ENCODE assay signal across 1 cellular context in genomic region chr3:189360291-189360690, GRCh38.
TF ChIP-seq lines count a peak whose summit lies in the region.

No MANE protein-coding gene starts in this region.

TF ChIP-seq in SK-N-SH, 30 proteins besides CTCF, POLR2A, EP300 and RAD21:
- TF ChIP-seq, protein P1, sequence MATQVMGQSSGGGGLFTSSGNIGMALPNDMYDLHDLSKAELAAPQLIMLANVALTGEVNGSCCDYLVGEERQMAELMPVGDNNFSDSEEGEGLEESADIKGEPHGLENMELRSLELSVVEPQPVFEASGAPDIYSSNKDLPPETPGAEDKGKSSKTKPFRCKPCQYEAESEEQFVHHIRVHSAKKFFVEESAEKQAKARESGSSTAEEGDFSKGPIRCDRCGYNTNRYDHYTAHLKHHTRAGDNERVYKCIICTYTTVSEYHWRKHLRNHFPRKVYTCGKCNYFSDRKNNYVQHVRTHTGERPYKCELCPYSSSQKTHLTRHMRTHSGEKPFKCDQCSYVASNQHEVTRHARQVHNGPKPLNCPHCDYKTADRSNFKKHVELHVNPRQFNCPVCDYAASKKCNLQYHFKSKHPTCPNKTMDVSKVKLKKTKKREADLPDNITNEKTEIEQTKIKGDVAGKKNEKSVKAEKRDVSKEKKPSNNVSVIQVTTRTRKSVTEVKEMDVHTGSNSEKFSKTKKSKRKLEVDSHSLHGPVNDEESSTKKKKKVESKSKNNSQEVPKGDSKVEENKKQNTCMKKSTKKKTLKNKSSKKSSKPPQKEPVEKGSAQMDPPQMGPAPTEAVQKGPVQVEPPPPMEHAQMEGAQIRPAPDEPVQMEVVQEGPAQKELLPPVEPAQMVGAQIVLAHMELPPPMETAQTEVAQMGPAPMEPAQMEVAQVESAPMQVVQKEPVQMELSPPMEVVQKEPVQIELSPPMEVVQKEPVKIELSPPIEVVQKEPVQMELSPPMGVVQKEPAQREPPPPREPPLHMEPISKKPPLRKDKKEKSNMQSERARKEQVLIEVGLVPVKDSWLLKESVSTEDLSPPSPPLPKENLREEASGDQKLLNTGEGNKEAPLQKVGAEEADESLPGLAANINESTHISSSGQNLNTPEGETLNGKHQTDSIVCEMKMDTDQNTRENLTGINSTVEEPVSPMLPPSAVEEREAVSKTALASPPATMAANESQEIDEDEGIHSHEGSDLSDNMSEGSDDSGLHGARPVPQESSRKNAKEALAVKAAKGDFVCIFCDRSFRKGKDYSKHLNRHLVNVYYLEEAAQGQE (IDR thresholded peaks at IDR 0.05; ENCODE audit: low read depth, low read length): no peak
- TF ChIP-seq EZH2phosphoT487 (IDR thresholded peaks at IDR 0.05; ENCODE audit: borderline replicate concordance, low read depth) (no peak), NFIC (IDR thresholded peaks at IDR 0.05; ENCODE audit: borderline replicate concordance) (no peak), POLR2AphosphoS5 (IDR thresholded peaks at IDR 0.05; ENCODE audit: low read depth, low read length) (no peak), MEF2A (IDR thresholded peaks at IDR 0.05; ENCODE audit: borderline replicate concordance, low read depth) (no peak), CHD2 (IDR thresholded peaks at IDR 0.05; ENCODE audit: low read length, partially characterized antibody) (no peak), GATA2 (CRISPR knock-in tag; IDR thresholded peaks at IDR 0.05) (no peak), RCOR1 (IDR thresholded peaks at IDR 0.05; ENCODE audit: low read length) (no peak), GABPA (IDR thresholded peaks at IDR 0.05; ENCODE audit: low read depth) (no peak), USF2 (IDR thresholded peaks at IDR 0.05; ENCODE audit: borderline replicate concordance, low read depth, low read length) (no peak), IRF3 (IDR thresholded peaks at IDR 0.05; ENCODE audit: low read depth, low read length) (no peak), PBX3 (IDR thresholded peaks at IDR 0.05) (no peak), YY1 (IDR thresholded peaks at IDR 0.05; ENCODE audit: low read depth) (no peak), NRF1 (IDR thresholded peaks at IDR 0.05; ENCODE audit: low read depth, low read length) (no peak), TAF1 (IDR thresholded peaks at IDR 0.05; ENCODE audit: borderline replicate concordance, low read depth, low read length) (no peak), RXRA (IDR thresholded peaks at IDR 0.05; ENCODE audit: borderline replicate concordance, low read depth) (no peak), JUND (IDR thresholded peaks at IDR 0.05) (no peak), USF1 (IDR thresholded peaks at IDR 0.05; ENCODE audit: borderline replicate concordance, low read depth) (no peak)
- TF ChIP-seq, protein P2, sequence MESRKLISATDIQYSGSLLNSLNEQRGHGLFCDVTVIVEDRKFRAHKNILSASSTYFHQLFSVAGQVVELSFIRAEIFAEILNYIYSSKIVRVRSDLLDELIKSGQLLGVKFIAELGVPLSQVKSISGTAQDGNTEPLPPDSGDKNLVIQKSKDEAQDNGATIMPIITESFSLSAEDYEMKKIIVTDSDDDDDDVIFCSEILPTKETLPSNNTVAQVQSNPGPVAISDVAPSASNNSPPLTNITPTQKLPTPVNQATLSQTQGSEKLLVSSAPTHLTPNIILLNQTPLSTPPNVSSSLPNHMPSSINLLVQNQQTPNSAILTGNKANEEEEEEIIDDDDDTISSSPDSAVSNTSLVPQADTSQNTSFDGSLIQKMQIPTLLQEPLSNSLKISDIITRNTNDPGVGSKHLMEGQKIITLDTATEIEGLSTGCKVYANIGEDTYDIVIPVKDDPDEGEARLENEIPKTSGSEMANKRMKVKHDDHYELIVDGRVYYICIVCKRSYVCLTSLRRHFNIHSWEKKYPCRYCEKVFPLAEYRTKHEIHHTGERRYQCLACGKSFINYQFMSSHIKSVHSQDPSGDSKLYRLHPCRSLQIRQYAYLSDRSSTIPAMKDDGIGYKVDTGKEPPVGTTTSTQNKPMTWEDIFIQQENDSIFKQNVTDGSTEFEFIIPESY (IDR thresholded peaks at IDR 0.05; ENCODE audit: borderline replicate concordance, low read depth): no peak
